11 cellular contexts compared by ENCODE assay signal in genomic region chrX:19824603-19825002, GRCh38.
DNase-seq lines count a peak whose midpoint lies in the region; ATAC-seq and TF ChIP-seq lines count a peak whose summit lies in the region.
"Had no signal": no experiment of that assay in that cellular context is flagged by ENCODE, and none has a peak within 500 bp of the region (broad histone marks: within the 10 kb centered on the region; RNA-seq: fewer than 3 reads in every experiment).

No MANE protein-coding gene starts in this region.

- H3K4me3 Mint-ChIP-seq in activated CD8-positive, alpha-beta T cell treated with anti-CD3 and anti-CD28 coated beads for 36 hours, result no peak overlapping the region
- H3K4me3 Mint-ChIP-seq: activated naive CD8-positive, alpha-beta T cell treated with anti-CD3 and anti-CD28 coated beads, Interleukin-2, amount 10 ng/mL, durations not matched to agents 7 days and 5 days; T-helper 2 cell treated with Interferon-gamma antibody and Interleukin-4, amounts not matched to agents 5 μg/mL and 100 μg/mL, for 36 hours had no signal

- peaks cover 13% of the 10 kb centered on the region for H3K36me3 Mint-ChIP-seq in activated CD8-positive, alpha-beta T cell treated with anti-CD3 and anti-CD28 coated beads for 36 hours (ENCODE audit: low read depth)

- no peaks in the 10 kb centered on the region for H3K27me3 Mint-ChIP-seq in activated CD8-positive, alpha-beta T cell treated with anti-CD3 and anti-CD28 coated beads for 36 hours
- H3K27me3 Mint-ChIP-seq: activated naive CD8-positive, alpha-beta T cell treated with anti-CD3 and anti-CD28 coated beads, Interleukin-2, amount 10 ng/mL, durations not matched to agents 7 days and 5 days had no signal

- intact Hi-C loops in activated CD8-positive, alpha-beta T cell treated with anti-CD3 and anti-CD28 coated beads for 36 hours (cut with micrococcal nuclease), result no loop called here

- no peak overlapping the region for H3K27ac Mint-ChIP-seq in activated CD8-positive, alpha-beta T cell treated with anti-CD3 and anti-CD28 coated beads for 36 hours
- H3K27ac Mint-ChIP-seq: T-helper 2 cell treated with Interferon-gamma antibody and Interleukin-4, amounts not matched to agents 5 μg/mL and 100 μg/mL, for 36 hours had no signal

- TF ChIP-seq CTCF in activated CD8-positive, alpha-beta T cell treated with anti-CD3 and anti-CD28 coated beads for 36 hours (IDR thresholded peaks at IDR 0.05), result no peak
- TF ChIP-seq CTCF in fibroblast of villous mesenchyme (IDR thresholded peaks at IDR 0.05; ENCODE audit: insufficient read depth, low read depth, low read length), result no peak

- peaks cover 8% of the 10 kb centered on the region for H3K9me3 Mint-ChIP-seq in activated CD8-positive, alpha-beta T cell treated with anti-CD3 and anti-CD28 coated beads for 36 hours

- H3K4me1 Mint-ChIP-seq in activated CD8-positive, alpha-beta T cell treated with anti-CD3 and anti-CD28 coated beads for 36 hours (ENCODE audit: low read depth), result peaks cover 42% of the 10 kb centered on the region

- H3K4me3 ChIP-seq in fibroblast of villous mesenchyme (ENCODE audit: low read depth, low read length), result no peak overlapping the region

- peak; percentile 21 to 33 for DNase-seq in activated CD4-positive, alpha-beta T cell treated with anti-CD3 and anti-CD28 coated beads, Interleukin-2, amount 50 U/mL, for 4 hours
- DNase-seq in activated CD4-positive, alpha-beta T cell treated with anti-CD3 and anti-CD28 coated beads for 1 hour, result no peak
- DNase-seq in activated CD8-positive, alpha-beta T cell treated with anti-CD3 and anti-CD28 coated beads for 36 hours, result peak; percentile 75
- DNase-seq in fibroblast of villous mesenchyme (ENCODE audit: low read depth) (peak; percentile 17), COR-L47 (lab: John Stamatoyannopoulos, UW) (no peak), SW480 (ENCODE audit: low spot score) (no peak), NOMO-1 (lab: John Stamatoyannopoulos, UW; ENCODE audit: unreplicated experiment in 2 of 2) (no peak)
- DNase-seq in stimulated activated CD8-positive, alpha-beta memory T cell treated with anti-CD3 and anti-CD28 coated beads, Interleukin-4, amount 100 ng/mL, for 24 hours (ENCODE audit: low read depth), result peak; percentile 27
- DNase-seq: activated naive CD8-positive, alpha-beta T cell treated with anti-CD3 and anti-CD28 coated beads, Interleukin-2, amount 10 ng/mL, durations not matched to agents 7 days and 5 days; OCI-M1 had no signal

- POLR2A ChIA-PET in activated CD8-positive, alpha-beta T cell treated with anti-CD3 and anti-CD28 coated beads for 36 hours (lab: Charles Lee), result interaction anchor here (0.8 to 1.2 kb wide), 3 partner anchors 9 to 33 kb away, joined by 3 read pairs; no protein-coding TSS in a partner anchor

- CTCF ChIA-PET in activated CD8-positive, alpha-beta T cell treated with anti-CD3 and anti-CD28 coated beads for 36 hours (lab: Charles Lee), result interaction anchor here (0.6 to 1.0 kb wide), 3 partner anchors 14 to 169 kb away, joined by 3 read pairs; no protein-coding TSS in a partner anchor

- ATAC-seq in activated CD8-positive, alpha-beta T cell treated with anti-CD3 and anti-CD28 coated beads for 36 hours, result peak; percentile 87

Comparison
In these comparisons a context has a peak if more than half of its experiments do, and no peak if none do; other contexts are left out.
1. DNase-seq: peak in activated CD4-positive, alpha-beta T cell treated with anti-CD3 and anti-CD28 coated beads, Interleukin-2, amount 50 U/mL, for 4 hours (2 of 2), activated CD8-positive, alpha-beta T cell treated with anti-CD3 and anti-CD28 coated beads for 36 hours (single experiment), fibroblast of villous mesenchyme (single experiment) and stimulated activated CD8-positive, alpha-beta memory T cell treated with anti-CD3 and anti-CD28 coated beads, Interleukin-4, amount 100 ng/mL, for 24 hours (single experiment); none in activated CD4-positive, alpha-beta T cell treated with anti-CD3 and anti-CD28 coated beads for 1 hour (single experiment), COR-L47 (single experiment), SW480 (single experiment) and NOMO-1 (0 of 2).